Comparison of ENCODE assay signal across 9 cellular contexts in genomic region chr3:183188895-183189462, GRCh38. TPM values are rescaled to one million over a fixed set of nuclear protein-coding genes. Genes with fewer than 3 reads are reported as not detected.
A peak's percentile ranks its signal among the peaks of the same experiment; 100 is the strongest.
DNase-seq lines count a peak whose midpoint lies in the region; ATAC-seq, FAIRE-seq and TF ChIP-seq lines count a peak whose summit lies in the region.
"Had no signal": no experiment of that assay in that cellular context is flagged by ENCODE, and none has a peak within 500 bp of the region (broad histone marks: within the 10 kb centered on the region; RNA-seq: fewer than 3 reads in every experiment).

No MANE protein-coding gene starts in this region.

- H3K27me3 Mint-ChIP-seq in activated CD4-positive, alpha-beta T cell treated with anti-CD3 and anti-CD28 coated beads for 36 hours = no peaks in the 10 kb centered on the region
- peaks cover 0 to 2% (median 0%) of the 10 kb centered on the region in 3 donors for H3K27me3 Mint-ChIP-seq in immature natural killer cell (ENCODE audit: low read depth in 3 of 3)

- H3K27ac Mint-ChIP-seq in activated CD4-positive, alpha-beta T cell treated with anti-CD3 and anti-CD28 coated beads for 36 hours = no peak overlapping the region
- H3K27ac Mint-ChIP-seq in immature natural killer cell = no peak overlapping the region

- H3K4me1 Mint-ChIP-seq in activated CD4-positive, alpha-beta T cell treated with anti-CD3 and anti-CD28 coated beads for 36 hours = peaks cover 20% of the 10 kb centered on the region
- H3K4me1 Mint-ChIP-seq in immature natural killer cell = no peaks in the 10 kb centered on the region

- H3K4me1 ChIP-seq in keratinocyte (ENCODE audit: control insufficient read depth, extremely low read depth, insufficient read depth, low read length) (peaks cover 13% of the 10 kb centered on the region), testis (no peaks in the 10 kb centered on the region)

- H3K4me3 ChIP-seq in keratinocyte (ENCODE audit: control insufficient read depth in 2 of 3, extremely low read depth in 1 of 3, insufficient read depth in 2 of 3, low read depth in 1 of 3, low read length in 3 of 3) = no peak overlapping the region
- H3K4me3 ChIP-seq in testis = no peak overlapping the region
- H3K4me3 ChIP-seq: ovary had no signal

- H3K9me3 ChIP-seq in keratinocyte (ENCODE audit: control insufficient read depth, low read depth, low read length) (no peaks in the 10 kb centered on the region), testis (no peaks in the 10 kb centered on the region)
- H3K9me3 ChIP-seq: ovary had no signal

- FAIRE-seq in HTR-8/SVneo (lab: Jason Lieb, UNC) = no peak
- no peak for FAIRE-seq in keratinocyte (lab: Jason Lieb, UNC)

- H4K20me1 ChIP-seq in keratinocyte (ENCODE audit: control insufficient read depth, extremely low read depth, insufficient read depth, low read length) = no peaks in the 10 kb centered on the region

- H2AFZ ChIP-seq in keratinocyte (ENCODE audit: control insufficient read depth, low read length) = no peak overlapping the region

- intact Hi-C loops in activated CD4-positive, alpha-beta T cell treated with anti-CD3 and anti-CD28 coated beads for 36 hours (cut with DNase I, micrococcal nuclease) = loop anchor here (5.0 to 10.0 kb wide), 2 partner anchors 78 to 576 kb away; no protein-coding TSS in a partner anchor
- intact Hi-C loops in testis (cut with DNase I; ENCODE audit: low total_unique reads) = loop anchor here (10.0 kb wide), 1 partner anchor 196 kb away; no protein-coding TSS in a partner anchor

- TF ChIP-seq CTCF in keratinocyte (optimal IDR thresholded peaks at IDR 0.05 in 1 of 3, IDR thresholded peaks at IDR 0.05 in 1 of 3, conservative IDR thresholded peaks at IDR 0.05 in 1 of 3; ENCODE audit: extremely low read depth in 1 of 3, insufficient read depth in 2 of 3, low read length in 3 of 3) (peak; percentile 15 to 40 (median 31)), testis (IDR thresholded peaks at IDR 0.05) (no peak)

- peak; percentile 56 for DNase-seq in activated CD4-positive, alpha-beta T cell treated with anti-CD3 and anti-CD28 coated beads for 36 hours
- no peak for DNase-seq in activated CD4-positive, alpha-beta T cell treated with anti-CD3 and anti-CD28 coated beads for 1 hour
- DNase-seq in HTR-8/SVneo (ENCODE audit: insufficient read length, low spot score) (peak; percentile 20), keratinocyte (ENCODE audit: low read depth, low spot score) (no peak), testis (peak; percentile 34), immature natural killer cell (no peak), DMS153 treated with DMSO at 0.1 percent for 48 hours (lab: John Stamatoyannopoulos, UW; ENCODE audit: unreplicated experiment) (no peak)
- peak; percentile 38 to 54 for DNase-seq in activated CD4-positive, alpha-beta T cell treated with anti-CD3 and anti-CD28 coated beads, Interleukin-2, amount 50 U/mL, for 48 hours

- no peak overlapping the region for H3K9ac ChIP-seq in keratinocyte (ENCODE audit: control insufficient read depth, extremely low read depth, insufficient read depth, low read length)

- no peak overlapping the region for H3K4me3 Mint-ChIP-seq in activated CD4-positive, alpha-beta T cell treated with anti-CD3 and anti-CD28 coated beads for 36 hours
- H3K4me3 Mint-ChIP-seq in immature natural killer cell = no peak overlapping the region

- H3K36me3 Mint-ChIP-seq in activated CD4-positive, alpha-beta T cell treated with anti-CD3 and anti-CD28 coated beads for 36 hours (ENCODE audit: low read depth) = no peaks in the 10 kb centered on the region
- H3K36me3 Mint-ChIP-seq in immature natural killer cell = no peaks in the 10 kb centered on the region

- H3K27ac ChIP-seq in keratinocyte (ENCODE audit: control insufficient read depth, insufficient read depth, low read length) (no peak overlapping the region), testis (no peak overlapping the region)
- H3K27ac ChIP-seq: ovary had no signal

- H3K9me3 Mint-ChIP-seq in activated CD4-positive, alpha-beta T cell treated with anti-CD3 and anti-CD28 coated beads for 36 hours (ENCODE audit: low read depth) = no peaks in the 10 kb centered on the region
- no peaks in the 10 kb centered on the region for H3K9me3 Mint-ChIP-seq in immature natural killer cell

- POLR2A ChIA-PET in activated CD4-positive, alpha-beta T cell treated with anti-CD3 and anti-CD28 coated beads for 36 hours (lab: Charles Lee) = no interaction called here

- ATAC-seq in activated CD4-positive, alpha-beta T cell treated with anti-CD3 and anti-CD28 coated beads for 36 hours = peak; percentile 33

- H3K36me3 ChIP-seq in keratinocyte (ENCODE audit: control insufficient read depth in 2 of 2, extremely low read depth in 1 of 2, insufficient read depth in 2 of 2, low read length in 2 of 2) = no peaks in the 10 kb centered on the region
- H3K36me3 ChIP-seq in testis (ENCODE audit: low read depth, missing control alignments) = no peaks in the 10 kb centered on the region
- H3K36me3 ChIP-seq: ovary had no signal

- TF ChIP-seq POLR2A in testis (IDR thresholded peaks at IDR 0.05) = no peak

- CTCF ChIA-PET in activated CD4-positive, alpha-beta T cell treated with anti-CD3 and anti-CD28 coated beads for 36 hours (lab: Charles Lee) = interaction anchor here (0.7 to 8.4 kb wide), 4 partner anchors 23 to 193 kb away, joined by 3 to 257 read pairs (median 4); no protein-coding TSS in a partner anchor

- H3K9me1 ChIP-seq in keratinocyte (ENCODE audit: control insufficient read depth, extremely low read depth, insufficient read depth, low read length) = no peaks in the 10 kb centered on the region

- H3K79me2 ChIP-seq in keratinocyte (ENCODE audit: control insufficient read depth, insufficient read depth, low read length) = no peaks in the 10 kb centered on the region

- WGBS in testis, 2 donors = 78 to 90% methylated on average over 7 of the region's 7 CpGs

- dilution Hi-C loops in keratinocyte (cut with MboI; ENCODE audit: extremely low pct_ligation_motif_present, low sequenced_read_pairs) = no loop called here

- H3K4me2 ChIP-seq in keratinocyte (ENCODE audit: control insufficient read depth, extremely low read depth, insufficient read depth, low read depth, low read length) = no peak overlapping the region

- H3K27me3 ChIP-seq in keratinocyte (ENCODE audit: control insufficient read depth, extremely low read depth, insufficient read depth, low read length) (no peaks in the 10 kb centered on the region), testis (no peaks in the 10 kb centered on the region)
- H3K27me3 ChIP-seq: ovary had no signal

RNA-seq across cellular contexts. Expression of gene LAMP3, which starts 26.4 kb away (rescaled TPM):
- 10 to 100 TPM; 10.3 to 17.2 TPM for total RNA-seq in activated CD4-positive, alpha-beta T cell treated with anti-CD3 and anti-CD28 coated beads for 36 hours
- polyA plus RNA-seq in keratinocyte (1.1 to 3.2 TPM (median 2.1 TPM) in 3 replicates), testis (ENCODE audit: insufficient read depth, low read depth, low replicate concordance) (52.6 TPM), immature natural killer cell (under 1 TPM in 2 of 3 donors, not detected in 1; 0.32 to 0.62 TPM)
- polyA plus RNA-seq in keratinocyte (2011; ENCODE audit: low read depth) = 1.5 TPM
- 0.71 and 1.4 TPM in 2 replicates for polyA plus RNA-seq in keratinocyte (2011; cell fraction: cytosol; rRNA removed)
- polyA plus RNA-seq in keratinocyte (2011; cell fraction: nucleus; rRNA removed) = 2.6 and 2.7 TPM in 2 replicates
- 1.9 and 2.3 TPM in 2 replicates for polyA plus RNA-seq in keratinocyte (2012; ENCODE audit: low replicate concordance)
- polyA minus RNA-seq in keratinocyte = 0.92 to 1.3 TPM (median 1.3 TPM) in 3 replicates
- 0.58 TPM for polyA minus RNA-seq in keratinocyte (2011; cell fraction: cytosol; rRNA and poly(A)+ RNA removed)
- 0.84 and 1.2 TPM in 2 replicates for polyA minus RNA-seq in keratinocyte (2011; cell fraction: nucleus; rRNA and poly(A)+ RNA removed)
- total RNA-seq in testis = 10 to 100 TPM; 10.1 to 16.3 TPM

Comparison
In these comparisons a context has a peak if more than half of its experiments do, and no peak if none do; other contexts are left out.
1. DNase-seq: peak in activated CD4-positive, alpha-beta T cell treated with anti-CD3 and anti-CD28 coated beads for 36 hours (single experiment), HTR-8/SVneo (single experiment), activated CD4-positive, alpha-beta T cell treated with anti-CD3 and anti-CD28 coated beads, Interleukin-2, amount 50 U/mL, for 48 hours (2 of 2) and testis (single experiment); none in activated CD4-positive, alpha-beta T cell treated with anti-CD3 and anti-CD28 coated beads for 1 hour (single experiment), keratinocyte (single experiment), immature natural killer cell (0 of 3) and DMS153 treated with DMSO at 0.1 percent for 48 hours (single experiment).
2. CTCF ChIP-seq: peak in keratinocyte (3 of 3); none in testis (0 of 3).
3. RNA of gene LAMP3, which starts 26.4 kb away (polyA plus RNA-seq): 52.6 TPM in testis (single experiment); 0.71 to 3.2 TPM in keratinocyte and 0.32 to 0.62 TPM in immature natural killer cell; every median in the first group is over 10 times any median in the second.